ENCODE assay signal across 8 cellular contexts in genomic region chr3:71006810-71007785, GRCh38.
DNase-seq lines count a peak whose midpoint lies in the region; ATAC-seq and TF ChIP-seq lines count a peak whose summit lies in the region.

No MANE protein-coding gene starts in this region.

- peaks cover 55% of the 10 kb centered on the region for H3K4me1 ChIP-seq in CD8-positive, alpha-beta memory T cell (ENCODE audit: insufficient read depth, low read length)
- H3K4me1 ChIP-seq in muscle layer of colon (ENCODE audit: insufficient read depth, low read length) = peaks cover 72% of the 10 kb centered on the region

- no peaks in the 10 kb centered on the region for H3K27me3 ChIP-seq in CD8-positive, alpha-beta memory T cell (ENCODE audit: insufficient read depth, low read length, poor library complexity, severe bottlenecking)
- no peaks in the 10 kb centered on the region for H3K27me3 ChIP-seq in muscle layer of colon (ENCODE audit: control insufficient read depth in 1 of 2, insufficient read depth in 2 of 2, low read length in 2 of 2)

- peak in 2 of 5 donors; percentile 24 to 35 for DNase-seq in CD8-positive, alpha-beta memory T cell
- DNase-seq in HCEC 1CT (peak; percentile 48), OCI-M1 (lab: John Stamatoyannopoulos, UW) (peak; percentile 62), endothelial cell (ENCODE audit: low spot score) (no peak), cerebellar nuclear complex (lab: John Stamatoyannopoulos, UW) (no peak)
- no peak for DNase-seq in activated T-helper 1 cell treated with anti-CD3 and anti-CD28 coated beads, Interleukin-12 subunit alpha, Interleukin-12 subunit beta, Interleukin-2, Interleukin-4 antibody, amounts not matched to agents 30 ng/mL and 10 ng/mL and 1 ng/mL, durations not matched to agents 14 hours and 24 hours and 36 hours (ENCODE audit: low spot score)

- intact Hi-C loops in activated T-helper 1 cell treated with anti-CD3 and anti-CD28 coated beads, Interleukin-12 subunit alpha, Interleukin-12 subunit beta, Interleukin-2, Interleukin-4 antibody, amounts not matched to agents 30 ng/mL and 10 ng/mL and 1 ng/mL, durations not matched to agents 14 hours and 24 hours and 36 hours (cut with micrococcal nuclease) = loop anchor here (1.0 to 10.0 kb wide), 3 partner anchors 452 to 579 kb away; no protein-coding TSS in a partner anchor

- peaks cover 0 to 37% (median 0%) of the 10 kb centered on the region in 3 donors for H3K36me3 Mint-ChIP-seq in CD8-positive, alpha-beta memory T cell
- H3K36me3 Mint-ChIP-seq in endothelial cell (ENCODE audit: low read depth, unreplicated experiment) = no peaks in the 10 kb centered on the region
- H3K36me3 Mint-ChIP-seq in activated T-helper 1 cell treated with anti-CD3 and anti-CD28 coated beads, Interleukin-12 subunit alpha, Interleukin-12 subunit beta, Interleukin-2, Interleukin-4 antibody, amounts not matched to agents 30 ng/mL and 10 ng/mL and 1 ng/mL, durations not matched to agents 14 hours and 24 hours and 36 hours (ENCODE audit: low read depth) = peaks cover 23% of the 10 kb centered on the region

- H3K36me3 ChIP-seq in CD8-positive, alpha-beta memory T cell (ENCODE audit: insufficient read depth, low read length) = no peaks in the 10 kb centered on the region
- H3K36me3 ChIP-seq in muscle layer of colon (ENCODE audit: insufficient read depth, low read length) = no peaks in the 10 kb centered on the region

- H3K4me3 Mint-ChIP-seq in CD8-positive, alpha-beta memory T cell = no peak overlapping the region
- no peak overlapping the region for H3K4me3 Mint-ChIP-seq in endothelial cell (ENCODE audit: unreplicated experiment)
- H3K4me3 Mint-ChIP-seq in activated T-helper 1 cell treated with anti-CD3 and anti-CD28 coated beads, Interleukin-12 subunit alpha, Interleukin-12 subunit beta, Interleukin-2, Interleukin-4 antibody, amounts not matched to agents 30 ng/mL and 10 ng/mL and 1 ng/mL, durations not matched to agents 14 hours and 24 hours and 36 hours = no peak overlapping the region

- H3K9me3 ChIP-seq in CD8-positive, alpha-beta memory T cell (ENCODE audit: low read length) = no peaks in the 10 kb centered on the region
- H3K9me3 ChIP-seq in muscle layer of colon (ENCODE audit: low read length) = no peaks in the 10 kb centered on the region

- POLR2A ChIA-PET in CD8-positive, alpha-beta memory T cell (lab: Charles Lee) = interaction anchor here (1.5 kb wide), 1 partner anchor 61 kb away, joined by 3 read pairs; no protein-coding TSS in a partner anchor

- no peak for ATAC-seq in GM19463 (IDR thresholded peaks at IDR 0.05; ENCODE audit: unreplicated experiment)

- peak; percentile 30 for TF ChIP-seq CTCF in endothelial cell (IDR thresholded peaks at IDR 0.05; ENCODE audit: unreplicated experiment)

- H3K27ac ChIP-seq in CD8-positive, alpha-beta memory T cell (ENCODE audit: low read depth, low read length) = no peak overlapping the region
- peak overlapping the region; percentile 66 for H3K27ac ChIP-seq in muscle layer of colon (ENCODE audit: low read depth, low read length)

- H3K27ac Mint-ChIP-seq in CD8-positive, alpha-beta memory T cell = peak overlapping the region; percentile 10 to 95 (median 66)
- H3K27ac Mint-ChIP-seq in endothelial cell (ENCODE audit: unreplicated experiment) = no peak overlapping the region
- H3K27ac Mint-ChIP-seq in activated T-helper 1 cell treated with anti-CD3 and anti-CD28 coated beads, Interleukin-12 subunit alpha, Interleukin-12 subunit beta, Interleukin-2, Interleukin-4 antibody, amounts not matched to agents 30 ng/mL and 10 ng/mL and 1 ng/mL, durations not matched to agents 14 hours and 24 hours and 36 hours = no peak overlapping the region

- no peak overlapping the region for H3K9ac ChIP-seq in muscle layer of colon (ENCODE audit: low read length)

- H3K4me1 Mint-ChIP-seq in CD8-positive, alpha-beta memory T cell = peaks cover 54 to 79% (median 77%) of the 10 kb centered on the region in 3 donors
- peaks cover 21% of the 10 kb centered on the region for H3K4me1 Mint-ChIP-seq in endothelial cell (ENCODE audit: unreplicated experiment)
- H3K4me1 Mint-ChIP-seq in activated T-helper 1 cell treated with anti-CD3 and anti-CD28 coated beads, Interleukin-12 subunit alpha, Interleukin-12 subunit beta, Interleukin-2, Interleukin-4 antibody, amounts not matched to agents 30 ng/mL and 10 ng/mL and 1 ng/mL, durations not matched to agents 14 hours and 24 hours and 36 hours (ENCODE audit: low read depth) = peaks cover 59% of the 10 kb centered on the region

- no peaks in the 10 kb centered on the region for H3K27me3 Mint-ChIP-seq in CD8-positive, alpha-beta memory T cell
- H3K27me3 Mint-ChIP-seq in endothelial cell (ENCODE audit: unreplicated experiment) = no peaks in the 10 kb centered on the region
- H3K27me3 Mint-ChIP-seq in activated T-helper 1 cell treated with anti-CD3 and anti-CD28 coated beads, Interleukin-12 subunit alpha, Interleukin-12 subunit beta, Interleukin-2, Interleukin-4 antibody, amounts not matched to agents 30 ng/mL and 10 ng/mL and 1 ng/mL, durations not matched to agents 14 hours and 24 hours and 36 hours (ENCODE audit: insufficient read depth) = no peaks in the 10 kb centered on the region

- H3K9me3 Mint-ChIP-seq in CD8-positive, alpha-beta memory T cell = no peaks in the 10 kb centered on the region
- H3K9me3 Mint-ChIP-seq in endothelial cell (ENCODE audit: unreplicated experiment) = no peaks in the 10 kb centered on the region
- H3K9me3 Mint-ChIP-seq in activated T-helper 1 cell treated with anti-CD3 and anti-CD28 coated beads, Interleukin-12 subunit alpha, Interleukin-12 subunit beta, Interleukin-2, Interleukin-4 antibody, amounts not matched to agents 30 ng/mL and 10 ng/mL and 1 ng/mL, durations not matched to agents 14 hours and 24 hours and 36 hours = peaks cover 3% of the 10 kb centered on the region

- CTCF ChIA-PET in CD8-positive, alpha-beta memory T cell (lab: Charles Lee) = interaction anchor here (0.8 to 2.0 kb wide), 7 partner anchors 17 to 579 kb away, joined by 3 to 5 read pairs (median 4); no protein-coding TSS in a partner anchor

- H3K4me3 ChIP-seq in CD8-positive, alpha-beta memory T cell (ENCODE audit: low read length) = no peak overlapping the region
- no peak overlapping the region for H3K4me3 ChIP-seq in muscle layer of colon (ENCODE audit: low read depth in 1 of 2, low read length in 2 of 2)

Comparison
In these comparisons a context has a peak if more than half of its experiments do, and no peak if none do; other contexts are left out.
1. DNase-seq: peak in HCEC 1CT (single experiment) and OCI-M1 (single experiment); none in endothelial cell (single experiment), cerebellar nuclear complex (0 of 2) and activated T-helper 1 cell treated with anti-CD3 and anti-CD28 coated beads, Interleukin-12 subunit alpha, Interleukin-12 subunit beta, Interleukin-2, Interleukin-4 antibody, amounts not matched to agents 30 ng/mL and 10 ng/mL and 1 ng/mL, durations not matched to agents 14 hours and 24 hours and 36 hours (single experiment).
2. H3K27ac Mint-ChIP-seq: peak in CD8-positive, alpha-beta memory T cell (8 of 8); none in endothelial cell (single experiment) and activated T-helper 1 cell treated with anti-CD3 and anti-CD28 coated beads, Interleukin-12 subunit alpha, Interleukin-12 subunit beta, Interleukin-2, Interleukin-4 antibody, amounts not matched to agents 30 ng/mL and 10 ng/mL and 1 ng/mL, durations not matched to agents 14 hours and 24 hours and 36 hours (single experiment).